3 cellular contexts compared by ENCODE assay signal in the genomic region with DNA sequence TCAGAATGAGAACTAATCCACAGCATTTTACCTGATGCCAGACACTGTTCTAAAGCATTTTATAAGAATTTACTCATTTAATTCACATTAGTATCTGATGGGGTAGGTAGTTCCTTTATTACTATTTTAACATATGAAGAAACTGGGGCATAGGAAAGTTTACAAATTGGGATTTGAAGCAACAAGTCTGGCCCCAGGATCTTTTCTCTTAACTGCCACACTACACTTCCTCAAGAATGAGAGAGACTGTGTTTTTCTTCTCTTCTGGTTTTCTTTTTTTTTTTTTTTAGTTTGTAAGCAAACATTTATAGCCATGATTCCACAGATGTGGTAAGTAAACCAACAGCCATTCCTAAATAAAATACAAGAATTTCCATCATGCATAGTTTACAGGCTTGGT. TPM values are rescaled to one million over a fixed set of nuclear protein-coding genes. Genes with fewer than 3 reads are reported as not detected.
"Had no signal": no experiment of that assay in that cellular context is flagged by ENCODE, and none has a peak within 500 bp of the region (broad histone marks: within the 10 kb centered on the region; RNA-seq: fewer than 3 reads in every experiment).

No MANE protein-coding gene starts in this region.

RNA-seq across cellular contexts. Expression of gene RNU1-3, which starts 16.1 kb away (rescaled TPM):
- total RNA-seq: GM23248, GM23338, H4 had no signal
- polyA plus RNA-seq: GM23248, GM23338 had no signal

RNA-seq across cellular contexts. Expression of gene RNU1-4, which starts 57.5 kb away (rescaled TPM):
- total RNA-seq: GM23248, GM23338, H4 had no signal
- polyA plus RNA-seq: GM23248, GM23338 had no signal
